In genomic region chr13:59771272-59771671, GRCh38 we compare ENCODE assay signal across 10 cellular contexts.
A peak's percentile ranks its signal among the peaks of the same experiment; 100 is the strongest.
DNase-seq lines count a peak whose midpoint lies in the region; ATAC-seq and TF ChIP-seq lines count a peak whose summit lies in the region.
"Had no signal": no experiment of that assay in that cellular context is flagged by ENCODE, and none has a peak within 500 bp of the region (broad histone marks: within the 10 kb centered on the region; RNA-seq: fewer than 3 reads in every experiment).

No MANE protein-coding gene starts in this region.

- no peak overlapping the region for H3K4me3 ChIP-seq in AG04449 (ENCODE audit: low read depth, low read length)
- H3K4me3 ChIP-seq in GM23248, result no peak overlapping the region
- H3K4me3 ChIP-seq in SK-N-SH (ENCODE audit: low read depth in 2 of 2, low read length in 1 of 2), result no peak overlapping the region
- H3K4me3 ChIP-seq in gastroesophageal sphincter, result no peak overlapping the region
- H3K4me3 ChIP-seq: lung had no signal

- H3K4me1 ChIP-seq in GM23248 (ENCODE audit: insufficient read depth), result peaks cover 32% of the 10 kb centered on the region
- H3K4me1 ChIP-seq in SK-N-SH (ENCODE audit: control insufficient read depth in 1 of 2, insufficient read depth in 2 of 2, low read depth in 1 of 2, low read length in 1 of 2), result peaks cover 5 to 72% of the 10 kb centered on the region in 2 experiments
- peaks cover 0 to 23% (median 0%) of the 10 kb centered on the region in 3 donors for H3K4me1 ChIP-seq in gastroesophageal sphincter

- POLR2A ChIA-PET in AG04449 (lab: Yijun Ruan, JAX), result no interaction called here
- POLR2A ChIA-PET in SK-N-SH (lab: Yijun Ruan, JAX), result no interaction called here

- H3K27me3 ChIP-seq in GM23248 (replicated peaks; ENCODE audit: insufficient read depth) (no peaks in the 10 kb centered on the region), SK-N-SH (ENCODE audit: insufficient read depth) (no peaks in the 10 kb centered on the region), gastroesophageal sphincter (no peaks in the 10 kb centered on the region)

- no peaks in the 10 kb centered on the region for H3K36me3 ChIP-seq in GM23248 (ENCODE audit: low read depth)
- no peaks in the 10 kb centered on the region for H3K36me3 ChIP-seq in SK-N-SH (replicated peaks in 1 of 2; ENCODE audit: control insufficient read depth in 1 of 2, insufficient read depth in 2 of 2, low read length in 1 of 2)
- H3K36me3 ChIP-seq in gastroesophageal sphincter, result no peaks in the 10 kb centered on the region

- no peak for ATAC-seq in gastroesophageal sphincter
- ATAC-seq in GM21737 (IDR thresholded peaks at IDR 0.05; ENCODE audit: unreplicated experiment), result no peak

- H3K9ac ChIP-seq in GM23248, result no peak overlapping the region
- H3K9ac ChIP-seq in SK-N-SH, result no peak overlapping the region

- TF ChIP-seq RAD21 in SK-N-SH (IDR thresholded peaks at IDR 0.05; ENCODE audit: low read length), result peak; percentile 86

- no peak overlapping the region for H3K27ac ChIP-seq in GM23248
- peak overlapping the region in 1 of 2 experiments; percentile 32; a peak in 2 of 4 replicates for H3K27ac ChIP-seq in SK-N-SH (ENCODE audit: low read depth in 2 of 2, low read length in 1 of 2)
- H3K27ac ChIP-seq in gastroesophageal sphincter, result no peak overlapping the region

- TF ChIP-seq CTCF in AG04449 (IDR thresholded peaks at IDR 0.05; ENCODE audit: insufficient read depth, low read length, missing control alignments), result peak; percentile 61
- peak; percentile 89 for TF ChIP-seq CTCF in SK-N-SH (IDR thresholded peaks at IDR 0.05)
- TF ChIP-seq CTCF in gastroesophageal sphincter (IDR thresholded peaks at IDR 0.05), result peak; percentile 20 to 64 (median 30)

- in situ Hi-C loops in GM23248 (cut with MboI), result no loop called here

- H3F3A ChIP-seq in GM23248 (ENCODE audit: insufficient read depth), result peaks cover 26% of the 10 kb centered on the region
- H3F3A ChIP-seq in SK-N-SH (replicated peaks; ENCODE audit: insufficient read depth), result peaks cover 32% of the 10 kb centered on the region

- H3K9me3 ChIP-seq in GM23248 (ENCODE audit: low read depth) (no peaks in the 10 kb centered on the region), SK-N-SH (no peaks in the 10 kb centered on the region), gastroesophageal sphincter (no peaks in the 10 kb centered on the region)

- intact Hi-C loops in posterior vena cava (cut with DNase I), result no loop called here

- TF ChIP-seq EP300 in SK-N-SH (IDR thresholded peaks at IDR 0.05; ENCODE audit: borderline replicate concordance in 1 of 2, low read depth in 1 of 2, low read length in 1 of 2), result no peak
- no peak for TF ChIP-seq EP300 in gastroesophageal sphincter (IDR thresholded peaks at IDR 0.05)

- CTCF ChIA-PET in AG04449 (lab: Yijun Ruan, JAX), result interaction anchor here (0.6 to 4.6 kb wide), 46 partner anchors 10 to 618 kb away, joined by 3 to 125 read pairs (median 4); no protein-coding TSS in a partner anchor
- CTCF ChIA-PET in SK-N-SH (lab: Yijun Ruan, JAX), result interaction anchor here (0.6 to 4.8 kb wide), 55 partner anchors 9 to 1470 kb away, joined by 3 to 60 read pairs (median 4); no protein-coding TSS in a partner anchor

- H3K4me2 ChIP-seq in GM23248 (ENCODE audit: unreplicated experiment) (no peak overlapping the region), SK-N-SH (no peak overlapping the region)

- DNase-seq in AG04449 (ENCODE audit: low read depth, low spot score) (no peak), GM23248 (peak; percentile 71), SK-N-SH (peak; percentile 43), H4 (ENCODE audit: low spot score) (no peak), SIG-M5 treated with dmso at 0.1 percent for 504 hours (lab: John Stamatoyannopoulos, UW; ENCODE audit: unreplicated experiment) (no peak), posterior vena cava (ENCODE audit: low spot score) (no peak)
- DNase-seq: activated naive CD4-positive, alpha-beta T cell had no signal

- H3K9me2 ChIP-seq in GM23248 (ENCODE audit: insufficient read depth) (no peaks in the 10 kb centered on the region), SK-N-SH (no peaks in the 10 kb centered on the region)

- no peak for TF ChIP-seq POLR2A in gastroesophageal sphincter (IDR thresholded peaks at IDR 0.05)

- no peak overlapping the region for H2AFZ ChIP-seq in GM23248
- H2AFZ ChIP-seq in SK-N-SH (ENCODE audit: low read depth), result no peak overlapping the region; the same call in 1 of the 2 replicates

- H3K79me2 ChIP-seq in GM23248 (ENCODE audit: insufficient read depth) (no peaks in the 10 kb centered on the region), SK-N-SH (ENCODE audit: insufficient read depth) (peaks cover 3% of the 10 kb centered on the region; the same call in 1 of the 2 replicates)

- H4K20me1 ChIP-seq in GM23248 (ENCODE audit: insufficient read depth) (no peaks in the 10 kb centered on the region), SK-N-SH (ENCODE audit: insufficient read depth) (no peaks in the 10 kb centered on the region)

TF ChIP-seq in SK-N-SH, 30 proteins besides CTCF, POLR2A, EP300 and RAD21:
- TF ChIP-seq TCF12 (IDR thresholded peaks at IDR 0.05), result peak; percentile 90
- TF ChIP-seq, protein P1, sequence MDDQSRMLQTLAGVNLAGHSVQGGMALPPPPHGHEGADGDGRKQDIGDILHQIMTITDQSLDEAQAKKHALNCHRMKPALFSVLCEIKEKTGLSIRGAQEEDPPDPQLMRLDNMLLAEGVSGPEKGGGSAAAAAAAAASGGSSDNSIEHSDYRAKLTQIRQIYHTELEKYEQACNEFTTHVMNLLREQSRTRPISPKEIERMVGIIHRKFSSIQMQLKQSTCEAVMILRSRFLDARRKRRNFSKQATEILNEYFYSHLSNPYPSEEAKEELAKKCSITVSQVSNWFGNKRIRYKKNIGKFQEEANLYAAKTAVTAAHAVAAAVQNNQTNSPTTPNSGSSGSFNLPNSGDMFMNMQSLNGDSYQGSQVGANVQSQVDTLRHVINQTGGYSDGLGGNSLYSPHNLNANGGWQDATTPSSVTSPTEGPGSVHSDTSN (IDR thresholded peaks at IDR 0.05), result no peak
- TF ChIP-seq SMC3 (IDR thresholded peaks at IDR 0.05; ENCODE audit: low read depth, low read length), result peak; percentile 69

Comparison
In these comparisons a context has a peak if more than half of its experiments do, and no peak if none do; other contexts are left out.
1. DNase-seq: peak in GM23248 (single experiment) and SK-N-SH (single experiment); none in AG04449 (single experiment), H4 (single experiment), SIG-M5 treated with dmso at 0.1 percent for 504 hours (single experiment) and posterior vena cava (single experiment).
2. CTCF ChIP-seq: peak in every context shown above with its lines; median percentile 89 in SK-N-SH; 61 in AG04449; 30 in gastroesophageal sphincter.